Comparison of ENCODE assay signal across 2 cellular contexts in the genomic region with DNA sequence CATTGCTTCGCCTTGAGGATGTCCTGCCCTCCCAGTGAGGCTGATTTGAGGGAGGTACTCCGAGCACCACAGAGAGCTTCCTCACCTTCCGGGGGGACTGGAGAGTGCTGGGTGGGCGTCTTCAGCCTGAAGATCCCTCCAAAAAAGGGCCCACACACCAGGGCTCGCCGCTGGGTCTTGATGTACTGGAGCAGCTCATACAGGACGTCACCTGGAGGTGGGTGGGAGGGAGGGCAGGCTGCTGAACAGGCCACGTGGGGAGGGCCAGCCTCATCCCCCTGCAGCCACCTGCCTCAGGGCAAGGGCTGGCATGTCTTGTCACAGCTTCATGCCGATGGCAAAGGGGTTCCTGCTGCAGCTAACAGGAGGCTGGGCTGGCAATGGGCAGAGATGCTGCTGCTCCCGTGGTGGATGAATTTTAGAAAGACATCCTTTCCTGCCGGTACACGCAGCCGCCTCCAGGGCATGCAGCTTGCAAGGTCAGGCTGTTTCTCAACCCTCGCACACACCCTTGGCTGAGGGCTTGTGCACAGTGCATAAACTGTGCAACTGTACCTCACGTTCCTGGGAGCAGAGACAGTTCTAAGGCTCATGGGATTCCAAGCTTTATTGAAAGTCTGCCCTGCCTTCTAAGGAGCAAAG.
TF ChIP-seq lines count a peak whose summit lies in the region.

No MANE protein-coding gene starts in this region.

TF ChIP-seq in HEK293, 187 proteins besides CTCF, POLR2A, EP300 and RAD21:
- TF ChIP-seq, protein P1, sequence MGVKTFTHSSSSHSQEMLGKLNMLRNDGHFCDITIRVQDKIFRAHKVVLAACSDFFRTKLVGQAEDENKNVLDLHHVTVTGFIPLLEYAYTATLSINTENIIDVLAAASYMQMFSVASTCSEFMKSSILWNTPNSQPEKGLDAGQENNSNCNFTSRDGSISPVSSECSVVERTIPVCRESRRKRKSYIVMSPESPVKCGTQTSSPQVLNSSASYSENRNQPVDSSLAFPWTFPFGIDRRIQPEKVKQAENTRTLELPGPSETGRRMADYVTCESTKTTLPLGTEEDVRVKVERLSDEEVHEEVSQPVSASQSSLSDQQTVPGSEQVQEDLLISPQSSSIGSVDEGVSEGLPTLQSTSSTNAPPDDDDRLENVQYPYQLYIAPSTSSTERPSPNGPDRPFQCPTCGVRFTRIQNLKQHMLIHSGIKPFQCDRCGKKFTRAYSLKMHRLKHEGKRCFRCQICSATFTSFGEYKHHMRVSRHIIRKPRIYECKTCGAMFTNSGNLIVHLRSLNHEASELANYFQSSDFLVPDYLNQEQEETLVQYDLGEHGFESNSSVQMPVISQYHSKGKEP (tag by site-specific recombination; IDR thresholded peaks at IDR 0.05): no peak
- no peak for TF ChIP-seq SETDB1 (IDR thresholded peaks at IDR 0.05; ENCODE audit: insufficient read length, low read length)
- TF ChIP-seq ZNF2 (tag by site-specific recombination; IDR thresholded peaks at IDR 0.05): no peak
- 0 out of 2 replicates have a peak, but pooled peaks have one; percentile 16 for TF ChIP-seq ZFHX2 (tag by site-specific recombination; conservative IDR thresholded peaks at IDR 0.05)
- TF ChIP-seq ELK4 (IDR thresholded peaks at IDR 0.05; ENCODE audit: borderline replicate concordance, low read depth, low read length): no peak
- TF ChIP-seq SCRT2 (tag by site-specific recombination; IDR thresholded peaks at IDR 0.05): no peak
- no peak for TF ChIP-seq ZNF548 (tag by site-specific recombination; IDR thresholded peaks at IDR 0.05)
- no peak for TF ChIP-seq ZNF292 (tag by site-specific recombination; IDR thresholded peaks at IDR 0.05; ENCODE audit: borderline replicate concordance, low read depth)
- no peak for TF ChIP-seq ZNF138 (tag by site-specific recombination; IDR thresholded peaks at IDR 0.05; ENCODE audit: borderline replicate concordance)
- TF ChIP-seq, protein P2, sequence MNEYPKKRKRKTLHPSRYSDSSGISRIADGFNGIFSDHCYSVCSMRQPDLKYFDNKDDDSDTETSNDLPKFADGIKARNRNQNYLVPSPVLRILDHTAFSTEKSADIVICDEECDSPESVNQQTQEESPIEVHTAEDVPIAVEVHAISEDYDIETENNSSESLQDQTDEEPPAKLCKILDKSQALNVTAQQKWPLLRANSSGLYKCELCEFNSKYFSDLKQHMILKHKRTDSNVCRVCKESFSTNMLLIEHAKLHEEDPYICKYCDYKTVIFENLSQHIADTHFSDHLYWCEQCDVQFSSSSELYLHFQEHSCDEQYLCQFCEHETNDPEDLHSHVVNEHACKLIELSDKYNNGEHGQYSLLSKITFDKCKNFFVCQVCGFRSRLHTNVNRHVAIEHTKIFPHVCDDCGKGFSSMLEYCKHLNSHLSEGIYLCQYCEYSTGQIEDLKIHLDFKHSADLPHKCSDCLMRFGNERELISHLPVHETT (tag by site-specific recombination; IDR thresholded peaks at IDR 0.05): no peak
- no peak for TF ChIP-seq ZBTB17 (tag by site-specific recombination; IDR thresholded peaks at IDR 0.05)
- TF ChIP-seq EGR2 (tag by site-specific recombination; IDR thresholded peaks at IDR 0.05; ENCODE audit: low read depth): peak; percentile 27; the same call in 1 of the 2 replicates
- TF ChIP-seq ZBTB21 (tag by site-specific recombination; IDR thresholded peaks at IDR 0.05): no peak
- TF ChIP-seq, protein P3, sequence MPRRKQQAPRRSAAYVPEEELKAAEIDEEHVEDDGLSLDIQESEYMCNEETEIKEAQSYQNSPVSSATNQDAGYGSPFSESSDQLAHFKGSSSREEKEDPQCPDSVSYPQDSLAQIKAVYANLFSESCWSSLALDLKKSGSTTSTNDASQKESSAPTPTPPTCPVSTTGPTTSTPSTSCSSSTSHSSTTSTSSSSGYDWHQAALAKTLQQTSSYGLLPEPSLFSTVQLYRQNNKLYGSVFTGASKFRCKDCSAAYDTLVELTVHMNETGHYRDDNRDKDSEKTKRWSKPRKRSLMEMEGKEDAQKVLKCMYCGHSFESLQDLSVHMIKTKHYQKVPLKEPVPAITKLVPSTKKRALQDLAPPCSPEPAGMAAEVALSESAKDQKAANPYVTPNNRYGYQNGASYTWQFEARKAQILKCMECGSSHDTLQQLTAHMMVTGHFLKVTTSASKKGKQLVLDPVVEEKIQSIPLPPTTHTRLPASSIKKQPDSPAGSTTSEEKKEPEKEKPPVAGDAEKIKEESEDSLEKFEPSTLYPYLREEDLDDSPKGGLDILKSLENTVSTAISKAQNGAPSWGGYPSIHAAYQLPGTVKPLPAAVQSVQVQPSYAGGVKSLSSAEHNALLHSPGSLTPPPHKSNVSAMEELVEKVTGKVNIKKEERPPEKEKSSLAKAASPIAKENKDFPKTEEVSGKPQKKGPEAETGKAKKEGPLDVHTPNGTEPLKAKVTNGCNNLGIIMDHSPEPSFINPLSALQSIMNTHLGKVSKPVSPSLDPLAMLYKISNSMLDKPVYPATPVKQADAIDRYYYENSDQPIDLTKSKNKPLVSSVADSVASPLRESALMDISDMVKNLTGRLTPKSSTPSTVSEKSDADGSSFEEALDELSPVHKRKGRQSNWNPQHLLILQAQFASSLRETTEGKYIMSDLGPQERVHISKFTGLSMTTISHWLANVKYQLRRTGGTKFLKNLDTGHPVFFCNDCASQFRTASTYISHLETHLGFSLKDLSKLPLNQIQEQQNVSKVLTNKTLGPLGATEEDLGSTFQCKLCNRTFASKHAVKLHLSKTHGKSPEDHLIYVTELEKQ (tag by site-specific recombination; IDR thresholded peaks at IDR 0.05; ENCODE audit: borderline replicate concordance): no peak
- no peak for TF ChIP-seq KLF17 (tag by site-specific recombination; IDR thresholded peaks at IDR 0.05)

TF ChIP-seq in HepG2, 621 proteins besides CTCF, POLR2A, EP300 and RAD21 (continues in another document):
- TF ChIP-seq YEATS2 (CRISPR knock-in tag; IDR thresholded peaks at IDR 0.05; ENCODE audit: borderline replicate concordance) (no peak), HNF1B (CRISPR knock-in tag; IDR thresholded peaks at IDR 0.05) (no peak), TAF15 (IDR thresholded peaks at IDR 0.05; ENCODE audit: low read depth, low read length, poor library complexity, severe bottlenecking) (no peak), BRCA1 (CRISPR knock-in tag; IDR thresholded peaks at IDR 0.05) (no peak), DPF2 (CRISPR knock-in tag; IDR thresholded peaks at IDR 0.05; ENCODE audit: borderline replicate concordance, low read depth) (no peak), PITX1 (CRISPR knock-in tag; IDR thresholded peaks at IDR 0.05) (no peak), ZEB1 (IDR thresholded peaks at IDR 0.05; ENCODE audit: insufficient replicate concordance, low read depth) (no peak), MNT (IDR thresholded peaks at IDR 0.05) (no peak), SRF (IDR thresholded peaks at IDR 0.05; ENCODE audit: low read depth, low read length) (no peak), HMGA1 (CRISPR knock-in tag; conservative IDR thresholded peaks at IDR 0.05) (no peak), ZNF891 (CRISPR knock-in tag; IDR thresholded peaks at IDR 0.05) (no peak), ATF5 (CRISPR knock-in tag; IDR thresholded peaks at IDR 0.05; ENCODE audit: low read depth) (no peak), GATA4 (IDR thresholded peaks at IDR 0.05; ENCODE audit: borderline replicate concordance, low read depth) (no peak)
- TF ChIP-seq, protein P4, sequence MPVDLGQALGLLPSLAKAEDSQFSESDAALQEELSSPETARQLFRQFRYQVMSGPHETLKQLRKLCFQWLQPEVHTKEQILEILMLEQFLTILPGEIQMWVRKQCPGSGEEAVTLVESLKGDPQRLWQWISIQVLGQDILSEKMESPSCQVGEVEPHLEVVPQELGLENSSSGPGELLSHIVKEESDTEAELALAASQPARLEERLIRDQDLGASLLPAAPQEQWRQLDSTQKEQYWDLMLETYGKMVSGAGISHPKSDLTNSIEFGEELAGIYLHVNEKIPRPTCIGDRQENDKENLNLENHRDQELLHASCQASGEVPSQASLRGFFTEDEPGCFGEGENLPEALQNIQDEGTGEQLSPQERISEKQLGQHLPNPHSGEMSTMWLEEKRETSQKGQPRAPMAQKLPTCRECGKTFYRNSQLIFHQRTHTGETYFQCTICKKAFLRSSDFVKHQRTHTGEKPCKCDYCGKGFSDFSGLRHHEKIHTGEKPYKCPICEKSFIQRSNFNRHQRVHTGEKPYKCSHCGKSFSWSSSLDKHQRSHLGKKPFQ (CRISPR knock-in tag; IDR thresholded peaks at IDR 0.05; ENCODE audit: insufficient replicate concordance): no peak
- TF ChIP-seq, protein P5, sequence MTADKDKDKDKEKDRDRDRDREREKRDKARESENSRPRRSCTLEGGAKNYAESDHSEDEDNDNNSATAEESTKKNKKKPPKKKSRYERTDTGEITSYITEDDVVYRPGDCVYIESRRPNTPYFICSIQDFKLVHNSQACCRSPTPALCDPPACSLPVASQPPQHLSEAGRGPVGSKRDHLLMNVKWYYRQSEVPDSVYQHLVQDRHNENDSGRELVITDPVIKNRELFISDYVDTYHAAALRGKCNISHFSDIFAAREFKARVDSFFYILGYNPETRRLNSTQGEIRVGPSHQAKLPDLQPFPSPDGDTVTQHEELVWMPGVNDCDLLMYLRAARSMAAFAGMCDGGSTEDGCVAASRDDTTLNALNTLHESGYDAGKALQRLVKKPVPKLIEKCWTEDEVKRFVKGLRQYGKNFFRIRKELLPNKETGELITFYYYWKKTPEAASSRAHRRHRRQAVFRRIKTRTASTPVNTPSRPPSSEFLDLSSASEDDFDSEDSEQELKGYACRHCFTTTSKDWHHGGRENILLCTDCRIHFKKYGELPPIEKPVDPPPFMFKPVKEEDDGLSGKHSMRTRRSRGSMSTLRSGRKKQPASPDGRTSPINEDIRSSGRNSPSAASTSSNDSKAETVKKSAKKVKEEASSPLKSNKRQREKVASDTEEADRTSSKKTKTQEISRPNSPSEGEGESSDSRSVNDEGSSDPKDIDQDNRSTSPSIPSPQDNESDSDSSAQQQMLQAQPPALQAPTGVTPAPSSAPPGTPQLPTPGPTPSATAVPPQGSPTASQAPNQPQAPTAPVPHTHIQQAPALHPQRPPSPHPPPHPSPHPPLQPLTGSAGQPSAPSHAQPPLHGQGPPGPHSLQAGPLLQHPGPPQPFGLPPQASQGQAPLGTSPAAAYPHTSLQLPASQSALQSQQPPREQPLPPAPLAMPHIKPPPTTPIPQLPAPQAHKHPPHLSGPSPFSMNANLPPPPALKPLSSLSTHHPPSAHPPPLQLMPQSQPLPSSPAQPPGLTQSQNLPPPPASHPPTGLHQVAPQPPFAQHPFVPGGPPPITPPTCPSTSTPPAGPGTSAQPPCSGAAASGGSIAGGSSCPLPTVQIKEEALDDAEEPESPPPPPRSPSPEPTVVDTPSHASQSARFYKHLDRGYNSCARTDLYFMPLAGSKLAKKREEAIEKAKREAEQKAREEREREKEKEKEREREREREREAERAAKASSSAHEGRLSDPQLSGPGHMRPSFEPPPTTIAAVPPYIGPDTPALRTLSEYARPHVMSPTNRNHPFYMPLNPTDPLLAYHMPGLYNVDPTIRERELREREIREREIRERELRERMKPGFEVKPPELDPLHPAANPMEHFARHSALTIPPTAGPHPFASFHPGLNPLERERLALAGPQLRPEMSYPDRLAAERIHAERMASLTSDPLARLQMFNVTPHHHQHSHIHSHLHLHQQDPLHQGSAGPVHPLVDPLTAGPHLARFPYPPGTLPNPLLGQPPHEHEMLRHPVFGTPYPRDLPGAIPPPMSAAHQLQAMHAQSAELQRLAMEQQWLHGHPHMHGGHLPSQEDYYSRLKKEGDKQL (CRISPR knock-in tag; IDR thresholded peaks at IDR 0.05; ENCODE audit: low read depth): no peak
- TF ChIP-seq, protein P6, sequence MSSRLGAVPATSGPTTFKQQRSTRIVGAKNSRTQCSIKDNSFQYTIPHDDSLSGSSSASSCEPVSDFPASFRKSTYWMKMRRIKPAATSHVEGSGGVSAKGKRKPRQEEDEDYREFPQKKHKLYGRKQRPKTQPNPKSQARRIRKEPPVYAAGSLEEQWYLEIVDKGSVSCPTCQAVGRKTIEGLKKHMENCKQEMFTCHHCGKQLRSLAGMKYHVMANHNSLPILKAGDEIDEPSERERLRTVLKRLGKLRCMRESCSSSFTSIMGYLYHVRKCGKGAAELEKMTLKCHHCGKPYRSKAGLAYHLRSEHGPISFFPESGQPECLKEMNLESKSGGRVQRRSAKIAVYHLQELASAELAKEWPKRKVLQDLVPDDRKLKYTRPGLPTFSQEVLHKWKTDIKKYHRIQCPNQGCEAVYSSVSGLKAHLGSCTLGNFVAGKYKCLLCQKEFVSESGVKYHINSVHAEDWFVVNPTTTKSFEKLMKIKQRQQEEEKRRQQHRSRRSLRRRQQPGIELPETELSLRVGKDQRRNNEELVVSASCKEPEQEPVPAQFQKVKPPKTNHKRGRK (CRISPR knock-in tag; IDR thresholded peaks at IDR 0.05): no peak
